Comparison of ENCODE assay signal across 29 cellular contexts in the genomic region with DNA sequence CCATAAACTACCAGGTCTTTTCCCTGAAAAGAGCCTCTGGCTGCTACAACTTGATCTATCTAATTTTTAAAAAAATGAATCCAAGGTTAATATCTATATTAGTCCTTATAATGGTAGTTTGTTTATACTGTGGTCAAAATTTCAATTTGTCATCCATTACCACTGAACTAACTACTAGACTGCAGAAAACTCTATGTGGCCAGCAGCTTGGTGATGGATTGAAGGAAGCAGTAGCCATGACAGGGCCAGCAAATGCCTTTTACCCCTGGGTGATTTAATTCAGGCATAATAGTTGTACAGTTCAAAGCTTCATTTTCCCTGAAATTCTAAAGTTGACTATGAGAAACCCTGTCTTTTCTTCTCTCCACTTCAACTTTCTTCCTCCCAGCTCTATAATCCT. TPM values are rescaled to one million over a fixed set of nuclear protein-coding genes. Genes with fewer than 3 reads are reported as not detected.
"Had no signal": no experiment of that assay in that cellular context is flagged by ENCODE, and none has a peak within 500 bp of the region (broad histone marks: within the 10 kb centered on the region; RNA-seq: fewer than 3 reads in every experiment).

No MANE protein-coding gene starts in this region.

- H3K4me2 ChIP-seq: KMS-11 had no signal

- H3K27me3 ChIP-seq: adrenal gland, brain microvascular endothelial cell, Peyer's patch, SJSA1 had no signal

- H3K9ac ChIP-seq: KMS-11 had no signal

- DNase-seq: activated B cell treated with CpG ODN at 0.5 μM for 24 hours; activated CD4-positive, alpha-beta memory T cell treated with anti-CD3 and anti-CD28 coated beads for 36 hours; activated CD4-positive, alpha-beta T cell treated with anti-CD3 and anti-CD28 coated beads for 4 hours; activated CD4-positive, alpha-beta T cell treated with anti-CD3 and anti-CD28 coated beads, Interleukin-2, amount 50 U/mL, for 1 hour; activated CD4-positive, CD25-positive, alpha-beta regulatory T cell treated with anti-CD3 and anti-CD28 coated beads, Interleukin-2, amount 50 U/mL, for 72 hours; activated CD8-positive, alpha-beta memory T cell treated with anti-CD3 and anti-CD28 coated beads, Interleukin-2, amount 50 U/mL, for 4 hours; activated gamma-delta T cell treated with Interleukin-2 at 50 U/mL for 16 hours; activated naive CD4-positive, alpha-beta T cell treated with anti-CD3 and anti-CD28 coated beads for 36 hours; activated T-cell treated with anti-CD3 and anti-CD28 coated beads for 4 hours; activated T-cell treated with anti-CD3 and anti-CD28 coated beads, Interleukin-2, amount 50 U/mL, for 4 hours; adrenal gland; brain microvascular endothelial cell; NCI-H1105; NCI-H1417 treated with DMSO at 0.1 percent for 48 hours; NCI-H187 treated with DMSO at 0.1 percent for 48 hours; NCI-H2081; NCI-H345; NCI-H524 treated with DMSO at 0.1 percent for 48 hours; RPMI8226; SHP77 treated with DMSO at 0.1 percent for 48 hours; T-cell; T-helper 17 cell had no signal

- H3K4me3 ChIP-seq: adrenal gland, SJSA1 had no signal

- H3K36me3 ChIP-seq: adrenal gland, brain microvascular endothelial cell, Peyer's patch, SJSA1 had no signal

- H3K4me1 ChIP-seq: adrenal gland, Peyer's patch had no signal

- ATAC-seq: activated naive CD4-positive, alpha-beta T cell treated with anti-CD3 and anti-CD28 coated beads, Interleukin-2, amount 50 U/mL, for 72 hours; activated T-cell treated with anti-CD3 and anti-CD28 coated beads, Interleukin-2, amount 50 U/mL, for 4 hours; SK-N-SH treated with all-trans-retinoic acid at 6 μM for 48 hours; T-cell; T-helper 17 cell had no signal

- H3K27ac ChIP-seq: adrenal gland, brain microvascular endothelial cell, KMS-11, SJSA1, VCaP had no signal

- H3K9me3 ChIP-seq: adrenal gland, Peyer's patch, SJSA1 had no signal

RNA-seq across cellular contexts. Expression of gene PPARGC1A, which starts 30.4 kb away (rescaled TPM):
- total RNA-seq: activated B cell treated with CpG ODN at 0.5 μM for 24 hours; activated CD4-positive, alpha-beta memory T cell treated with anti-CD3 and anti-CD28 coated beads for 36 hours; activated naive CD4-positive, alpha-beta T cell treated with anti-CD3 and anti-CD28 coated beads for 36 hours; activated naive CD4-positive, alpha-beta T cell treated with anti-CD3 and anti-CD28 coated beads, Interleukin-2, amount 50 U/mL, for 72 hours; activated T-helper 1 cell treated with anti-CD3 and anti-CD28 coated beads, Interleukin-12 subunit alpha, Interleukin-12 subunit beta, Interleukin-2, Interleukin-4 antibody, amounts not matched to agents 30 ng/mL and 10 ng/mL and 1 ng/mL, durations not matched to agents 14 hours and 24 hours and 36 hours; T-cell; T-helper 17 cell had no signal
